ENCODE assay signal across 15 cellular contexts in the genomic region with DNA sequence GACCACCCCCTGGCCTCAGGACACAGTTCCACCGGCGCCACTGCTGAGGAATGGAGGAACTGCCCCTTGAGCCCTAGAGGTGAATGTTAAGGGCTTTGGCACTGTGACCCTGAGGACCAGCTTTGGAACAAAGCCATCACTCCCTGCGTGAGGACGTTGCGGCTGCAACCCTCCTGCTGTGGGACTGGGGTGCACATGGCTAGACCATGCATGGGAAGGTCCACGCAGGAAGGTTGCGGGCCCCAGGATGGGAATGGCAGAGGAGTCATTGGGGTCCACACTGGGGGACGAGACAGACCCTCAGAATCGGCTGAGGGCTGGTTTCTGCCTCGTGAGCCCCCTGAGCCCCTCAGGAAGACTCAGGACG. TPM values are rescaled to one million over a fixed set of nuclear protein-coding genes. Genes with fewer than 3 reads are reported as not detected.
DNase-seq lines count a peak whose midpoint lies in the region; ATAC-seq, FAIRE-seq and TF ChIP-seq lines count a peak whose summit lies in the region.
"Had no signal": no experiment of that assay in that cellular context is flagged by ENCODE, and none has a peak within 500 bp of the region (broad histone marks: within the 10 kb centered on the region; RNA-seq: fewer than 3 reads in every experiment).

No MANE protein-coding gene starts in this region.

- H3K23ac ChIP-seq in IMR-90 (ENCODE audit: low read depth, low read length): no peak overlapping the region

- no peak overlapping the region for H2AK5ac ChIP-seq in IMR-90 (ENCODE audit: low read depth, low read length)

- DNase-seq in Right ventricle myocardium inferior (ENCODE audit: missing footprints) (peak; percentile 42), right atrium auricular region (ENCODE audit: low spot score) (no peak), IMR-90 (no peak), HepG2 (ENCODE audit: low spot score) (no peak), type B pancreatic cell (ENCODE audit: extremely low spot score, unreplicated experiment) (no peak), SKM-1 (lab: John Stamatoyannopoulos, UW; ENCODE audit: unreplicated experiment) (no peak), HUDEP-2 (lab: John Stamatoyannopoulos, UW; ENCODE audit: unreplicated experiment in 76 of 76) (no peak), inferior parietal cortex (ENCODE audit: extremely low spot score) (no peak)
- DNase-seq: Kasumi-1, NCI-H1105 treated with DMSO at 0.1 percent for 48 hours, NCI-H2171, NCI-H510A treated with DMSO at 0.1 percent for 48 hours had no signal

- in situ Hi-C loops in IMR-90 (cut with MboI; ENCODE audit: low sequenced_read_pairs) (no loop called here), HepG2 (cut with HindIII; ENCODE audit: extremely low pct_ligation_motif_present, low pct_unique_long_range_greater_than_20kb) (loop anchor here (5.0 kb wide), 1 partner anchor 101 kb away; no protein-coding TSS in a partner anchor)

- H4K8ac ChIP-seq in IMR-90 (ENCODE audit: low read depth in 2 of 2, low read length in 2 of 2): no peak overlapping the region

- ATAC-seq in Right ventricle myocardium inferior (no peak), IMR-90 (ENCODE audit: low read depth) (no peak), HepG2 (no peak)

- H3K4me3 ChIP-seq in right atrium auricular region: no peak overlapping the region
- no peak overlapping the region for H3K4me3 ChIP-seq in IMR-90 (ENCODE audit: insufficient read depth, low read depth, low read length)
- peak overlapping the region in 1 of 3 experiments; percentile 61; a peak in 1 of 6 replicates for H3K4me3 ChIP-seq in HepG2 (replicated peaks in 1 of 3; ENCODE audit: insufficient read depth in 1 of 3, low read depth in 2 of 3, low read length in 3 of 3)
- H3K4me3 ChIP-seq: A549, GM23338 had no signal

- TF ChIP-seq POLR2A in IMR-90 (IDR thresholded peaks at IDR 0.05; ENCODE audit: low read depth, low read length): no peak
- no peak for TF ChIP-seq POLR2A in HepG2 (IDR thresholded peaks at IDR 0.05; ENCODE audit: insufficient read depth in 1 of 2, low read depth in 2 of 2, low read length in 2 of 2)

- peaks cover 0 to 56% of the 10 kb centered on the region in 2 donors for H3K4me1 ChIP-seq in right atrium auricular region
- H3K4me1 ChIP-seq in IMR-90 (ENCODE audit: control insufficient read depth, insufficient read depth, low read length): peaks cover under 1% of the 10 kb centered on the region; the same call in 1 of the 2 replicates
- H3K4me1 ChIP-seq in HepG2 (ENCODE audit: insufficient read depth, low read length): peaks cover 42% of the 10 kb centered on the region
- H3K4me1 ChIP-seq: A549 had no signal

- TF ChIP-seq EP300 in HepG2 (IDR thresholded peaks at IDR 0.05; ENCODE audit: low read depth in 2 of 2, low read length in 2 of 2) (no peak), HepG2 (CRISPR knock-in tag; IDR thresholded peaks at IDR 0.05; ENCODE audit: borderline replicate concordance) (no peak)

- TF ChIP-seq CTCF in right atrium auricular region (IDR thresholded peaks at IDR 0.05): no peak
- no peak for TF ChIP-seq CTCF in IMR-90 (conservative IDR thresholded peaks at IDR 0.05; ENCODE audit: low read depth, low read length)
- TF ChIP-seq CTCF in HepG2 (CRISPR knock-in tag; IDR thresholded peaks at IDR 0.05): no peak
- no peak for TF ChIP-seq CTCF in type B pancreatic cell (conservative IDR thresholded peaks at IDR 0.05)

- H4K20me1 ChIP-seq in IMR-90 (ENCODE audit: insufficient read depth, low read length) (no peaks in the 10 kb centered on the region), HepG2 (ENCODE audit: insufficient read depth, low read length) (no peaks in the 10 kb centered on the region)

- H3K9ac ChIP-seq in IMR-90 (ENCODE audit: low read depth, low read length) (no peak overlapping the region), HepG2 (ENCODE audit: insufficient read depth, low read depth, low read length) (no peak overlapping the region)

- H3K36me3 Mint-ChIP-seq in type B pancreatic cell: no peaks in the 10 kb centered on the region

- no peak overlapping the region for H3K56ac ChIP-seq in IMR-90 (ENCODE audit: extremely low read depth, insufficient read depth, low read length)

- H2BK5ac ChIP-seq in IMR-90 (ENCODE audit: low read depth, low read length, poor library complexity, severe bottlenecking): no peak overlapping the region

- H3K27ac ChIP-seq in right atrium auricular region (peak overlapping the region in 1 of 2 donors; percentile 52), IMR-90 (ENCODE audit: insufficient read depth, low read length) (no peak overlapping the region), HepG2 (ENCODE audit: extremely low read length, insufficient read depth, low read length) (no peak overlapping the region)
- H3K27ac ChIP-seq: A549 had no signal

- intact Hi-C loops in Right ventricle myocardium inferior (cut with DNase I) (loop anchor here (5.0 kb wide), 2 partner anchors 81 to 94 kb away; no protein-coding TSS in a partner anchor), IMR-90 (cut with micrococcal nuclease) (no loop called here), HepG2 (cut with micrococcal nuclease; ENCODE audit: unreplicated experiment) (loop anchor here (1.0 to 5.0 kb wide), 2 partner anchors 81 to 104 kb away; no protein-coding TSS in a partner anchor)

- H3K27me3 ChIP-seq in right atrium auricular region (no peaks in the 10 kb centered on the region), IMR-90 (ENCODE audit: control insufficient read depth, insufficient read depth, low read length) (peaks cover 22% of the 10 kb centered on the region), HepG2 (ENCODE audit: control insufficient read depth in 1 of 2, insufficient read depth in 2 of 2, low read length in 2 of 2) (peaks cover 0 to 4% of the 10 kb centered on the region in 2 experiments; a peak in 2 of 5 replicates)

- no peaks in the 10 kb centered on the region for H3K79me2 ChIP-seq in HepG2 (ENCODE audit: insufficient read depth, low read length)

- H3K9me3 ChIP-seq in right atrium auricular region: no peaks in the 10 kb centered on the region
- no peaks in the 10 kb centered on the region for H3K9me3 ChIP-seq in IMR-90 (ENCODE audit: control insufficient read depth, insufficient read depth, low read length)
- no peaks in the 10 kb centered on the region for H3K9me3 ChIP-seq in HepG2 (ENCODE audit: low read length)
- H3K9me3 ChIP-seq: A549 had no signal

- no peak overlapping the region for H2BK120ac ChIP-seq in IMR-90 (ENCODE audit: low read depth, low read length)

- BruUV-seq in IMR-90 (replicated peaks; lab: Mats Ljungman, UMichigan): no TSS peak
- no TSS peak for BruUV-seq in HepG2 (replicated peaks; lab: Mats Ljungman, UMichigan)

- H3K4me3 Mint-ChIP-seq in type B pancreatic cell: peak overlapping the region; percentile 67
- H3K4me3 Mint-ChIP-seq: GM23338 had no signal

- H3K36me3 ChIP-seq in right atrium auricular region (peaks cover 10% of the 10 kb centered on the region), IMR-90 (ENCODE audit: control insufficient read depth, insufficient read depth, low read length) (peaks cover 2% of the 10 kb centered on the region; the same call in 1 of the 2 replicates), HepG2 (replicated peaks in 1 of 2; ENCODE audit: control insufficient read depth in 1 of 2, insufficient read depth in 2 of 2, low read length in 2 of 2) (peaks cover 1 to 5% of the 10 kb centered on the region in 2 experiments; a peak in 3 of 5 replicates)

- peaks cover 18% of the 10 kb centered on the region for H3K27me3 Mint-ChIP-seq in type B pancreatic cell
- H3K27me3 Mint-ChIP-seq: CD4-positive, alpha-beta memory T cell had no signal

- H2AFZ ChIP-seq in IMR-90 (replicated peaks; ENCODE audit: low read length, poor library complexity) (no peak overlapping the region), HepG2 (ENCODE audit: low read length) (no peak overlapping the region)
- H2AFZ ChIP-seq: GM23338 had no signal

- peak overlapping the region; percentile 83 for H2AK9ac ChIP-seq in IMR-90 (replicated peaks; ENCODE audit: low read depth, low read length, poor library complexity)

- peaks cover 5% of the 10 kb centered on the region for H3K4me1 Mint-ChIP-seq in type B pancreatic cell (ENCODE audit: unreplicated experiment)

- FAIRE-seq in HepG2 (lab: Jason Lieb, UNC): no peak
- FAIRE-seq: A549 had no signal

- CTCF ChIA-PET in IMR-90 (lab: Yijun Ruan, JAX): no interaction called here
- CTCF ChIA-PET in HepG2 (lab: Yijun Ruan, JAX; ENCODE audit: low intra/inter-chr PET ratio, low total read pairs): interaction anchor here (1.6 to 5.7 kb wide), 2 partner anchors 101 to 105 kb away, joined by 7 to 59 read pairs; no protein-coding TSS in a partner anchor

- POLR2A ChIA-PET in IMR-90 (lab: Charles Lee; ENCODE audit: unreplicated experiment): no interaction called here
- POLR2A ChIA-PET in HepG2 (lab: Yijun Ruan, JAX): interaction anchor here (0.7 to 4.2 kb wide), 7 partner anchors 11 to 102 kb away, joined by 3 to 24 read pairs (median 3); no protein-coding TSS in a partner anchor

- 0 out of 4 replicates have a peak, but pooled peaks cover 0 to 2% of the 10 kb centered on the region in 2 experiments for H3K79me1 ChIP-seq in IMR-90 (ENCODE audit: low read depth in 1 of 2, low read length in 2 of 2)

- H3K4me2 ChIP-seq in IMR-90 (ENCODE audit: low read depth, low read length) (no peak overlapping the region), HepG2 (ENCODE audit: low read depth, low read length) (peak overlapping the region; percentile 71)
- H3K4me2 ChIP-seq: A549, GM23338 had no signal

- H3K27ac Mint-ChIP-seq in type B pancreatic cell: peak overlapping the region; percentile 36
- H3K27ac Mint-ChIP-seq: GM23338 had no signal

- no peak overlapping the region for H4K91ac ChIP-seq in IMR-90 (ENCODE audit: insufficient read depth, low read depth, low read length)

- 67% methylated on average over 3 of the region's 11 CpGs; no CpG with 5 or more reads in 1 of the 2 experiments for WGBS in IMR-90 (ENCODE audit: extremely low coverage in 2 of 2, insufficient read length in 1 of 2), 2 experiments
- 18% methylated on average over 7 of the region's 11 CpGs for WGBS in HepG2 (ENCODE audit: low lambda C conversion rate)

- no peak overlapping the region for H3K4ac ChIP-seq in IMR-90 (ENCODE audit: low read depth, low read length)

- H4K5ac ChIP-seq in IMR-90 (ENCODE audit: low read depth, low read length): no peak overlapping the region

- H3K18ac ChIP-seq in IMR-90 (ENCODE audit: low read depth, low read length): no peak overlapping the region

- no peak overlapping the region for H3K14ac ChIP-seq in IMR-90 (replicated peaks; ENCODE audit: low read depth, low read length)

- no peak for TF ChIP-seq RAD21 in IMR-90 (IDR thresholded peaks at IDR 0.05; ENCODE audit: low read length)
- TF ChIP-seq RAD21 in HepG2 (CRISPR knock-in tag; IDR thresholded peaks at IDR 0.05): no peak

- H2BK20ac ChIP-seq in IMR-90 (ENCODE audit: low read depth, low read length): no peak overlapping the region

- peaks cover 9% of the 10 kb centered on the region; the same call in 1 of the 2 replicates for H3K9me1 ChIP-seq in IMR-90 (ENCODE audit: insufficient read depth, low read length)

- H2BK15ac ChIP-seq in IMR-90 (ENCODE audit: low read depth, low read length): no peak overlapping the region

- dilution Hi-C loops in IMR-90 (cut with HindIII; ENCODE audit: low sequenced_read_pairs, unreplicated experiment): no loop called here

- H3K9me3 Mint-ChIP-seq in type B pancreatic cell: no peaks in the 10 kb centered on the region
- H3K9me3 Mint-ChIP-seq: GM23338 had no signal

RNA-seq across cellular contexts. Expression of a gene that starts 6.4 kb away (rescaled TPM):
- total RNA-seq in Right ventricle myocardium inferior: 4.3 TPM
- 1 to 10 TPM; 5.9 to 7.1 TPM for total RNA-seq in right atrium auricular region
- total RNA-seq in IMR-90 (2012; rRNA removed): 0.28 and 0.36 TPM in 2 replicates
- 0.76 and 1.1 TPM in 2 replicates for polyA plus RNA-seq in IMR-90 (2012; rRNA removed)
- 1.3 and 1.6 TPM in 2 replicates for polyA plus RNA-seq in IMR-90 (2012; cell fraction: cytosol; rRNA removed)
- 2.9 and 7.6 TPM in 2 replicates for polyA plus RNA-seq in IMR-90 (2012; cell fraction: nucleus; rRNA removed; ENCODE audit: low replicate concordance)
- 3.3 and 4.0 TPM in 2 replicates for total RNA-seq in HepG2 (2016; rRNA removed; fragmentation: Illumina TruSeq; extraction: Trizol)
- 1.3 and 1.5 TPM in 2 replicates for total RNA-seq in HepG2 (2016; cell fraction: cytosol; rRNA removed; fragmentation: Illumina TruSeq; extraction: Trizol; ENCODE audit: low read depth)
- total RNA-seq in HepG2 (2016; cell fraction: insoluble cytoplasmic fraction; rRNA removed; fragmentation: Illumina TruSeq; extraction: Trizol): 3.1 and 3.5 TPM in 2 replicates
- total RNA-seq in HepG2 (2016; cell fraction: membrane; rRNA removed; fragmentation: Illumina TruSeq; extraction: Trizol): 2.9 and 5.0 TPM in 2 replicates
- total RNA-seq in HepG2 (2016; cell fraction: nucleus; rRNA removed; fragmentation: Illumina TruSeq; extraction: Trizol): 2.4 TPM in 2 replicates
- 5.0 and 7.3 TPM in 2 replicates for polyA plus RNA-seq in HepG2 (2011; rRNA removed)
- 4.4 and 5.8 TPM in 2 replicates for polyA plus RNA-seq in HepG2 (2011; cell fraction: cytosol; rRNA removed)
- 15.5 and 20.4 TPM in 2 replicates for polyA plus RNA-seq in HepG2 (2011; cell fraction: nucleus; rRNA removed)
- 7.5 and 9.0 TPM in 2 replicates for polyA plus RNA-seq in HepG2 (2012)
- polyA plus RNA-seq in HepG2 (2016; cell fraction: cytosol; fragmentation: Illumina TruSeq; extraction: Trizol; ENCODE audit: low read depth): 1.3 and 1.7 TPM in 2 replicates
- 3.1 and 3.9 TPM in 2 replicates for polyA plus RNA-seq in HepG2 (2016; cell fraction: insoluble cytoplasmic fraction; fragmentation: Illumina TruSeq; extraction: Trizol; ENCODE audit: low read depth)
- 2.3 and 3.2 TPM in 2 replicates for polyA plus RNA-seq in HepG2 (2016; cell fraction: membrane; fragmentation: Illumina TruSeq; extraction: Trizol; ENCODE audit: low read depth)
- 4.1 and 4.2 TPM in 2 replicates for polyA plus RNA-seq in HepG2 (2016; cell fraction: nucleus; fragmentation: Illumina TruSeq; extraction: Trizol; ENCODE audit: insufficient read depth, low read depth)
- 3.1 and 18.4 TPM in 2 replicates for polyA minus RNA-seq in HepG2 (2011; rRNA and poly(A)+ RNA removed; ENCODE audit: low replicate concordance)
- 1.4 and 2.7 TPM in 2 replicates for polyA minus RNA-seq in HepG2 (2011; cell fraction: cytosol; rRNA and poly(A)+ RNA removed)
- 4.9 and 7.1 TPM in 2 replicates for polyA minus RNA-seq in HepG2 (2011; cell fraction: nucleus; rRNA and poly(A)+ RNA removed)
- 7.2 and 19.2 TPM in 2 replicates for total RNA-seq in type B pancreatic cell (ENCODE audit: low replicate concordance)
